In genomic region chr13:27481766-27482165, GRCh38 we compare ENCODE assay signal across 8 cellular contexts. TPM values are rescaled to one million over a fixed set of nuclear protein-coding genes. Genes with fewer than 3 reads are reported as not detected.
DNase-seq lines count a peak whose midpoint lies in the region; ATAC-seq, FAIRE-seq and TF ChIP-seq lines count a peak whose summit lies in the region.

No MANE protein-coding gene starts in this region.

- no peaks in the 10 kb centered on the region for H3K27me3 Mint-ChIP-seq in activated naive CD8-positive, alpha-beta T cell treated with anti-CD3 and anti-CD28 coated beads, Interleukin-2, amount 50 U/mL, for 24 hours

- no peak for TF ChIP-seq POLR2A in stomach (IDR thresholded peaks at IDR 0.05)

- FAIRE-seq in kidney (lab: Jason Lieb, UNC), result no peak

- no peak overlapping the region for H3K4me3 ChIP-seq in kidney (ENCODE audit: low read length in 2 of 2)
- H3K4me3 ChIP-seq in stomach, result no peak overlapping the region

- no peaks in the 10 kb centered on the region for H3K9me3 Mint-ChIP-seq in activated naive CD8-positive, alpha-beta T cell treated with anti-CD3 and anti-CD28 coated beads, Interleukin-2, amount 50 U/mL, for 24 hours

- H3K27ac ChIP-seq in kidney (ENCODE audit: low read depth in 2 of 2, low read length in 2 of 2), result no peak overlapping the region
- H3K27ac ChIP-seq in stomach, result no peak overlapping the region

- ATAC-seq in Right ventricle myocardium superior (ENCODE audit: poor library complexity) (no peak), left cardiac atrium (no peak), GM18502 (IDR thresholded peaks at IDR 0.05; ENCODE audit: poor library complexity, unreplicated experiment) (no peak)
- no peak for ATAC-seq in activated naive CD8-positive, alpha-beta T cell treated with anti-CD3 and anti-CD28 coated beads, Interleukin-2, amount 50 U/mL, for 24 hours

- H3K27me3 ChIP-seq in stomach, result peaks cover 0 to 6% (median 0%) of the 10 kb centered on the region in 3 donors

- H3K36me3 Mint-ChIP-seq in activated naive CD8-positive, alpha-beta T cell treated with anti-CD3 and anti-CD28 coated beads, Interleukin-2, amount 50 U/mL, for 24 hours (ENCODE audit: low read depth), result no peaks in the 10 kb centered on the region

- intact Hi-C loops in Right ventricle myocardium superior (cut with DNase I), result no loop called here
- intact Hi-C loops in left cardiac atrium (cut with DNase I), result no loop called here
- intact Hi-C loops in kidney (cut with DNase I), result no loop called here
- intact Hi-C loops in stomach (cut with DNase I; ENCODE audit: low total_unique reads), result no loop called here

- no peak overlapping the region for H3K9ac ChIP-seq in kidney (ENCODE audit: low read length in 2 of 2)

- H3K4me1 Mint-ChIP-seq in activated naive CD8-positive, alpha-beta T cell treated with anti-CD3 and anti-CD28 coated beads, Interleukin-2, amount 50 U/mL, for 24 hours, result peaks cover 18% of the 10 kb centered on the region

- WGBS in stomach, 5 donors, result 26 to 34% (median 32%) methylated on average over 11 of the region's 11 CpGs

- TF ChIP-seq CTCF in kidney (IDR thresholded peaks at IDR 0.05; ENCODE audit: borderline replicate concordance, extremely low read depth, insufficient read depth) (peak; percentile 47), stomach (IDR thresholded peaks at IDR 0.05) (peak in 5 of 7 experiments; percentile 20 to 44 (median 27))

- TF ChIP-seq EP300 in stomach (IDR thresholded peaks at IDR 0.05), result no peak

- no peak overlapping the region for H3K4me3 Mint-ChIP-seq in activated naive CD8-positive, alpha-beta T cell treated with anti-CD3 and anti-CD28 coated beads, Interleukin-2, amount 50 U/mL, for 24 hours

- H3K36me3 ChIP-seq in kidney (ENCODE audit: control insufficient read depth in 1 of 2, insufficient read depth in 2 of 2, low read length in 2 of 2), result no peaks in the 10 kb centered on the region
- no peaks in the 10 kb centered on the region for H3K36me3 ChIP-seq in stomach

- no peak overlapping the region for H3K27ac Mint-ChIP-seq in activated naive CD8-positive, alpha-beta T cell treated with anti-CD3 and anti-CD28 coated beads, Interleukin-2, amount 50 U/mL, for 24 hours

- H3K4me1 ChIP-seq in kidney (ENCODE audit: control insufficient read depth in 1 of 2, insufficient read depth in 1 of 2, low read depth in 1 of 2, low read length in 2 of 2) (no peaks in the 10 kb centered on the region), stomach (peaks cover 0 to 12% (median 6%) of the 10 kb centered on the region in 4 donors)

- H3K9me3 ChIP-seq in kidney (ENCODE audit: control insufficient read depth in 1 of 2, low read length in 2 of 2), result peaks cover 0 to 5% of the 10 kb centered on the region in 2 donors
- peaks cover 0 to 7% (median 3%) of the 10 kb centered on the region in 4 donors for H3K9me3 ChIP-seq in stomach

- DNase-seq in Right ventricle myocardium superior, result peak; percentile 61
- DNase-seq in left cardiac atrium, result no peak
- DNase-seq in NCI-H345 treated with DMSO at 0.1 percent for 48 hours (lab: John Stamatoyannopoulos, UW; ENCODE audit: unreplicated experiment), result peak; percentile 14
- DNase-seq in activated naive CD8-positive, alpha-beta T cell treated with anti-CD3 and anti-CD28 coated beads, Interleukin-2, amount 50 U/mL, for 24 hours, result peak; percentile 46
- DNase-seq in kidney, result no peak
- DNase-seq in stomach, result peak; percentile 54
- DNase-seq in NCI-H1436 (lab: John Stamatoyannopoulos, UW), result no peak

RNA-seq across cellular contexts. Expression of gene MTIF3, which starts 31.4 kb away (rescaled TPM):
- total RNA-seq in Right ventricle myocardium superior (189 TPM), left cardiac atrium (100 to 1,000 TPM in 1 of 2 donors, 10 to 100 TPM in 1; 91.0 to 101 TPM), kidney (48.5 TPM), stomach (10 to 100 TPM; 20.5 to 91.6 (median 35.2) TPM)
- polyA plus RNA-seq in kidney (ENCODE audit: insufficient read depth, low read depth, low replicate concordance) (130 TPM), stomach (100 to 1,000 TPM in 1 of 3 donors, 10 to 100 TPM in 2; 81.7 to 139 (median 99.4) TPM)

RNA-seq across cellular contexts. Expression of gene GTF3A, which starts 57.3 kb away (rescaled TPM):
- total RNA-seq in Right ventricle myocardium superior (211 TPM), left cardiac atrium (100 to 1,000 TPM; 159 to 172 TPM), kidney (64.8 TPM), stomach (100 to 1,000 TPM in 1 of 5 donors, 10 to 100 TPM in 4; 53.4 to 220 (median 57.6) TPM)
- polyA plus RNA-seq in kidney (ENCODE audit: insufficient read depth, low read depth, low replicate concordance) (126 TPM), stomach (100 to 1,000 TPM; 141 to 216 (median 193) TPM)

Comparison
In these comparisons a context has a peak if more than half of its experiments do, and no peak if none do; other contexts are left out.
1. DNase-seq: peak in Right ventricle myocardium superior (single experiment), NCI-H345 treated with DMSO at 0.1 percent for 48 hours (single experiment), activated naive CD8-positive, alpha-beta T cell treated with anti-CD3 and anti-CD28 coated beads, Interleukin-2, amount 50 U/mL, for 24 hours (single experiment) and stomach (single experiment); none in left cardiac atrium (single experiment), kidney (single experiment) and NCI-H1436 (single experiment).